In genomic region chr15:51936119-51936478, GRCh38 we compare ENCODE assay signal across 11 cellular contexts. TPM values are rescaled to one million over a fixed set of nuclear protein-coding genes. Genes with fewer than 3 reads are reported as not detected.
A peak's percentile ranks its signal among the peaks of the same experiment; 100 is the strongest.
DNase-seq lines count a peak whose midpoint lies in the region; ATAC-seq, FAIRE-seq and TF ChIP-seq lines count a peak whose summit lies in the region.
"Had no signal": no experiment of that assay in that cellular context is flagged by ENCODE, and none has a peak within 500 bp of the region (broad histone marks: within the 10 kb centered on the region; RNA-seq: fewer than 3 reads in every experiment).

No MANE protein-coding gene starts in this region.

- H3K27ac ChIP-seq in A673 (ENCODE audit: low read depth, low read length, poor library complexity, severe bottlenecking) = no peak overlapping the region
- H3K27ac ChIP-seq in HUES48 (ENCODE audit: low read depth, low read length) = peak overlapping the region; percentile 10
- peak overlapping the region; percentile 80 for H3K27ac ChIP-seq in GM12878 (ENCODE audit: control insufficient read depth, insufficient read depth)
- H3K27ac ChIP-seq: SJCRH30 had no signal

- no peaks in the 10 kb centered on the region for H3K79me2 ChIP-seq in GM12878 (ENCODE audit: control insufficient read depth, insufficient read depth, low read length)

- H3K27me3 ChIP-seq in A673 (replicated peaks; ENCODE audit: insufficient read depth, low read depth, low read length, poor library complexity) (no peaks in the 10 kb centered on the region), HUES48 (ENCODE audit: control insufficient read depth, insufficient read depth, low read length) (no peaks in the 10 kb centered on the region), GM12878 (replicated peaks in 1 of 2; ENCODE audit: control insufficient read depth in 2 of 2, insufficient read depth in 2 of 2, low read length in 1 of 2) (no peaks in the 10 kb centered on the region)
- H3K27me3 ChIP-seq: SJCRH30 had no signal

- ATAC-seq in GM18909 (IDR thresholded peaks at IDR 0.05; ENCODE audit: poor library complexity, unreplicated experiment) (peak; percentile 17), GM12878 (no peak; the same call in 2 of the 3 replicates)

- no peak overlapping the region for H3K4me3 ChIP-seq in A673 (ENCODE audit: low read depth, low read length, poor library complexity, severe bottlenecking)
- peak overlapping the region; percentile 30; the same call in 1 of the 2 replicates for H3K4me3 ChIP-seq in HUES48 (ENCODE audit: low read depth, low read length)
- no peak overlapping the region for H3K4me3 ChIP-seq in GM12878
- H3K4me3 ChIP-seq: SJCRH30 had no signal

- no peak overlapping the region for H3K9ac ChIP-seq in HUES48 (ENCODE audit: low read depth, low read length)
- peak overlapping the region; percentile 51 for H3K9ac ChIP-seq in GM12878 (ENCODE audit: control insufficient read depth, insufficient read depth, low read length)

- TF ChIP-seq CTCF in A673 (conservative IDR thresholded peaks at IDR 0.05; ENCODE audit: low read depth, low read length) (0 out of 2 replicates have a peak, but pooled peaks have one; percentile 28), GM12878 (IDR thresholded peaks at IDR 0.05 in 2 of 3, conservative IDR thresholded peaks at IDR 0.05 in 1 of 3; ENCODE audit: control insufficient read depth in 2 of 3, extremely low read depth in 1 of 3, insufficient read depth in 1 of 3, low read depth in 3 of 3, low read length in 3 of 3) (no peak), GM13977 (IDR thresholded peaks at IDR 0.05; ENCODE audit: extremely low read depth, insufficient read depth, missing control alignments) (no peak)

- H3K4me2 ChIP-seq in GM12878 (ENCODE audit: control insufficient read depth, insufficient read depth) = peak overlapping the region; percentile 84

- H4K20me1 ChIP-seq in GM12878 (ENCODE audit: control insufficient read depth, insufficient read depth) = no peaks in the 10 kb centered on the region

- TF ChIP-seq EP300 in GM12878 (IDR thresholded peaks at IDR 0.05; ENCODE audit: borderline replicate concordance in 1 of 2, control insufficient read depth in 1 of 2, low read depth in 2 of 2, low read length in 2 of 2) = no peak

- SMC1A ChIA-PET in GM12878 (lab: Charles Lee; ENCODE audit: uncharacterized antibody, unreplicated experiment) = interaction anchor here (0.6 to 2.0 kb wide), 10 partner anchors 9 to 249 kb away, joined by 3 to 7 read pairs (median 3); partner anchors contain the start of gene LEO1

- RAD21 ChIA-PET in GM12878 (lab: Charles Lee; ENCODE audit: unreplicated experiment) = interaction anchor here (0.7 to 1.4 kb wide), 6 partner anchors 10 to 199 kb away, joined by 3 to 4 read pairs (median 3); partner anchors contain the start of gene LYSMD2

- BruUV-seq in A673 (replicated peaks; lab: Mats Ljungman, UMichigan) = no TSS peak
- no TSS peak for BruUV-seq in GM12878 (replicated peaks; lab: Mats Ljungman, UMichigan)

- FAIRE-seq in GM12878 (lab: Jason Lieb, UNC) = no peak

- no peaks in the 10 kb centered on the region for H3K4me1 ChIP-seq in A673 (ENCODE audit: insufficient read depth, low read length, poor library complexity, severe bottlenecking)
- peaks cover under 1% of the 10 kb centered on the region; the same call in 1 of the 2 replicates for H3K4me1 ChIP-seq in HUES48 (ENCODE audit: control insufficient read depth, insufficient read depth, low read length)
- H3K4me1 ChIP-seq in GM12878 (ENCODE audit: control insufficient read depth, insufficient read depth, low read length) = peaks cover 20% of the 10 kb centered on the region
- H3K4me1 ChIP-seq: SJCRH30 had no signal

- no peak for TF ChIP-seq RAD21 in GM12878 (IDR thresholded peaks at IDR 0.05; ENCODE audit: insufficient read depth, low read depth, low read length)

- H2AFZ ChIP-seq in GM12878 (ENCODE audit: control insufficient read depth, low read depth, low read length) = no peak overlapping the region

- CTCF ChIA-PET in A673 (lab: Charles Lee) = no interaction called here
- CTCF ChIA-PET in GM12878 (lab: Yijun Ruan, JAX) = interaction anchor here (0.8 to 2.2 kb wide), 11 partner anchors 11 to 204 kb away, joined by 3 to 5 read pairs (median 3); no protein-coding TSS in a partner anchor

- H3K9me3 ChIP-seq in A673 (ENCODE audit: low read depth, low read length, poor library complexity, severe bottlenecking) = no peaks in the 10 kb centered on the region
- no peaks in the 10 kb centered on the region for H3K9me3 ChIP-seq in HUES48 (ENCODE audit: control insufficient read depth, insufficient read depth, low read length)
- H3K9me3 ChIP-seq in GM12878 (replicated peaks; ENCODE audit: control insufficient read depth, insufficient read depth, low read length) = no peaks in the 10 kb centered on the region
- H3K9me3 ChIP-seq: SJCRH30 had no signal

- 68% methylated on average over 2 of the region's 2 CpGs for WGBS in GM12878 (ENCODE audit: insufficient coverage, insufficient replicate concordance, low lambda C conversion rate, missing lambda C conversion rate)

- intact Hi-C loops in A673 (cut with micrococcal nuclease; ENCODE audit: unreplicated experiment) = no loop called here
- intact Hi-C loops in GM12878 (cut with micrococcal nuclease; ENCODE audit: unreplicated experiment) = no loop called here

- no peak for TF ChIP-seq POLR2A in GM12878 (IDR thresholded peaks at IDR 0.05; ENCODE audit: low read depth, low read length)

- POLR2A ChIA-PET in A673 (lab: Charles Lee; ENCODE audit: low non-redundant PET) = interaction anchor here (0.6 kb wide), 1 partner anchor 106 kb away, joined by 3 read pairs; no protein-coding TSS in a partner anchor
- POLR2A ChIA-PET in GM12878 (lab: Charles Lee) = interaction anchor here (0.5 kb wide), 1 partner anchor 25 kb away, joined by 3 read pairs; no protein-coding TSS in a partner anchor

- peak; percentile 8 for DNase-seq in A673 (ENCODE audit: low spot score)
- no peak for DNase-seq in GM12878 (ENCODE audit: low read depth, low spot score)
- no peak for DNase-seq in G401 (ENCODE audit: low spot score)
- DNase-seq in hippocampal formation (lab: John Stamatoyannopoulos, UW) = no peak
- DNase-seq in GM13977 (ENCODE audit: low spot score) = no peak
- no peak for DNase-seq in NCI-H510A treated with DMSO at 0.1 percent for 48 hours (lab: John Stamatoyannopoulos, UW)
- DNase-seq: activated CD4-positive, alpha-beta T cell treated with anti-CD3 and anti-CD28 coated beads for 1 hour; cortex of kidney; SJCRH30 had no signal

- in situ Hi-C loops in GM12878 (cut with MboI) = no loop called here
- in situ Hi-C loops in G401 (cut with HindIII; ENCODE audit: low sequenced_read_pairs) = no loop called here
- in situ Hi-C loops in GM13977 (cut with MboI; ENCODE audit: low pct_unique_long_range_greater_than_20kb, low sequenced_read_pairs, unreplicated experiment) = no loop called here

- H3K36me3 ChIP-seq in A673 (ENCODE audit: insufficient read depth, low read length, poor library complexity, severe bottlenecking) (peaks cover 24% of the 10 kb centered on the region), HUES48 (ENCODE audit: control insufficient read depth, insufficient read depth, low read length) (peaks cover 19% of the 10 kb centered on the region), GM12878 (ENCODE audit: control insufficient read depth in 2 of 2, insufficient read depth in 2 of 2, low read length in 1 of 2) (peaks cover 7 to 13% of the 10 kb centered on the region in 2 experiments)

TF ChIP-seq in GM12878, 131 proteins besides CTCF, POLR2A, EP300 and RAD21 (continues in another document):
- TF ChIP-seq E2F4 (IDR thresholded peaks at IDR 0.05; ENCODE audit: low read depth, low read length) = no peak

RNA-seq across cellular contexts. Expression of gene LEO1, which starts 35.5 kb away (rescaled TPM):
- 37.5 and 40.0 TPM in 2 replicates for total RNA-seq in A673 (2021)
- total RNA-seq in GM12878 (2013; cell fraction: nucleolus; rRNA removed) = 71.0 and 71.5 TPM in 2 replicates
- 23.7 and 28.6 TPM in 2 replicates for total RNA-seq in GM12878 (2014; rRNA removed)
- total RNA-seq in GM12878 (2014; rRNA removed; fragmentation: Illumina TruSeq; extraction: Trizol) = 45.1 and 46.1 TPM in 2 replicates
- 23.0 and 23.6 TPM in 2 replicates for total RNA-seq in GM12878 (2021)
- 14.7 TPM for polyA plus RNA-seq in GM12878 (2011; ENCODE audit: low read depth)
- 13.6 and 15.8 TPM in 2 replicates for polyA plus RNA-seq in GM12878 (2011; rRNA removed)
- 3.6 and 4.8 TPM in 2 replicates for polyA plus RNA-seq in GM12878 (2011; cell fraction: cytosol; rRNA removed)
- 5.4 and 8.5 TPM in 2 replicates for polyA plus RNA-seq in GM12878 (2011; cell fraction: nucleus; rRNA removed)
- 18.5 and 23.9 TPM in 2 replicates for polyA plus RNA-seq in GM12878 (2012)
- polyA plus RNA-seq in GM12878 (2014; fragmentation: Illumina TruSeq; extraction: Trizol) = 50.6 and 62.8 TPM in 2 replicates
- 10 to 100 TPM; 29.5 to 35.2 TPM for polyA plus RNA-seq in GM12878 (2014; fragmentation: Nextera tagmentation; extraction: Ambion mirVana)
- 23.8 and 25.8 TPM in 2 replicates for polyA plus RNA-seq in GM12878 (2014; rRNA removed)
- polyA plus RNA-seq in GM12878 (2016; fragmentation: Nextera tagmentation; extraction: Ambion mirVana) = 10 to 100 TPM; 45.6 to 47.8 TPM
- polyA minus RNA-seq in GM12878 (2011; rRNA and poly(A)+ RNA removed) = 9.0 and 9.4 TPM in 2 replicates
- 5.3 and 6.5 TPM in 2 replicates for polyA minus RNA-seq in GM12878 (2011; cell fraction: cytosol; rRNA and poly(A)+ RNA removed)
- 5.7 and 7.3 TPM in 2 replicates for polyA minus RNA-seq in GM12878 (2011; cell fraction: nucleus; rRNA and poly(A)+ RNA removed)
- 32.9 and 48.7 TPM in 2 replicates for total RNA-seq in G401 (2014; rRNA removed; shearing (Covaris generic))
